Comparison of ENCODE assay signal across 1 cellular context in the genomic region with DNA sequence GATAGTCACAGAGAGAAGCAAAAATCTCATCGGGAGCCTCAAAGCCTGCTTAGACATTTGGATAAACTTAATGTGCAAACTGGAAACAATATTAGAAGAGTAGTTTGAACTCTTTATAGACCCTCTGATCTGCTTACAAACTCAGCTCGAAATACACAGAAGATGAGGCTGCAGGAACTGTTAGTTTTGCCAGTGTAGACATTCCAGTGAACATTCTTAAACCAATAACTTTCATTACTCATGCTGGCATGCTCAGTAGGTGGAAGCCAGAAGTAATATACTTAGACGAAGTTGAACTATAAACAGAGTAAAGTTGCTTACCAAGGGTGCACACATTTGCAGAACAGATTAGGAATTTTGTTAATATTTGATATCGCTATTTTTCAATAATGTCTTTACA.
TF ChIP-seq lines count a peak whose summit lies in the region.

No MANE protein-coding gene starts in this region.

TF ChIP-seq in WTC11, 78 proteins besides CTCF, POLR2A, EP300 and RAD21 (continued from another document):
- TF ChIP-seq TEAD1 (CRISPR knock-in tag; IDR thresholded peaks at IDR 0.05) (no peak), JUN (CRISPR knock-in tag; IDR thresholded peaks at IDR 0.05) (no peak)
- TF ChIP-seq, protein P1, sequence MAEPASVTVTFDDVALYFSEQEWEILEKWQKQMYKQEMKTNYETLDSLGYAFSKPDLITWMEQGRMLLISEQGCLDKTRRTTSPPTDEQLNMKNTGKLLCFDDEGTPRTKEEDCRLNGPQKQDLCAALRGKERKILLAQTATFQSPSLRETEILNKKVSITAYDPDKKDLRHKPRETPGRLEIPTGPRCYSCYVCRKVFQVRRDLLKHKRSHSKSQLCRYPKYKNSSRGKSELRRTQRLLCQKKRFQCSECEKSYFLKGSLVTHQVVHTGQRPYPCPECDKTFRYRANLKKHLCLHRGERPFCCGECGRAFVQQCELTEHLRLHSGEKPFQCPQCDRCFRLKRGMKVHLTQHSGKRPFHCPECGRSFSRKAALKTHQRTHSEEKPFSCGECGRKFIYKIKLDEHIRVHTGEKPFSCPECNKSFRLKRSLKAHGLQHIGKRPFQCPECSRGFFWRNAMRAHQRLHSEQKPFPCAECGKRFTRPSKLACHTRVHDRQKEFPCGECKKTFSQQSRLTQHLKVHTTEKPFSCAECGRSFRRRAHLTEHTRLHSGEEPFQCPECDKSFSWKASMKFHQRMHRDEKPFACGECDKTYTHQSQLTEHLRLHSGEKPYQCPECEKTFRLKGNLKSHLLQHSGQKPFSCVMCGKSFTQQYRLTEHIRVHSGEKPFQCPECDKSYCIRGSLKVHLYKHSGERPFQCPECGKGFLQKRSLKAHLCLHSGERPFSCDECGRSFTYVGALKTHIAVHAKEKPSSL (CRISPR knock-in tag; conservative IDR thresholded peaks at IDR 0.05), result no peak
- TF ChIP-seq, protein P2, sequence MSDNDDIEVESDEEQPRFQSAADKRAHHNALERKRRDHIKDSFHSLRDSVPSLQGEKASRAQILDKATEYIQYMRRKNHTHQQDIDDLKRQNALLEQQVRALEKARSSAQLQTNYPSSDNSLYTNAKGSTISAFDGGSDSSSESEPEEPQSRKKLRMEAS (CRISPR knock-in tag; IDR thresholded peaks at IDR 0.05), result no peak
